In genomic region chr1:15128520-15129313, GRCh38 we compare ENCODE assay signal across 8 cellular contexts. TPM values are rescaled to one million over a fixed set of nuclear protein-coding genes. Genes with fewer than 3 reads are reported as not detected.
DNase-seq lines count a peak whose midpoint lies in the region; ATAC-seq lines count a peak whose summit lies in the region.

No MANE protein-coding gene starts in this region.

- no peak overlapping the region for H3K27ac Mint-ChIP-seq in memory B cell

- no peaks in the 10 kb centered on the region for H3K36me3 Mint-ChIP-seq in memory B cell

- H3K4me1 Mint-ChIP-seq in memory B cell: no peaks in the 10 kb centered on the region

- peak; percentile 70 for DNase-seq in EH (ENCODE audit: low read depth)
- DNase-seq in NCI-H748 treated with DMSO at 0.1 percent for 48 hours (lab: John Stamatoyannopoulos, UW): peak; percentile 35
- DNase-seq in activated CD4-positive, alpha-beta T cell treated with anti-CD3 and anti-CD28 coated beads, Interleukin-2, amount 50 U/mL, for 48 hours: peak; percentile 82 to 84
- peak; percentile 57 to 72 for DNase-seq in dermis microvascular lymphatic vessel endothelial cell (ENCODE audit: low read depth in 2 of 2)
- DNase-seq in memory B cell (ENCODE audit: low spot score in 2 of 2): peak; percentile 55 to 74
- DNase-seq in stimulated activated CD8-positive, alpha-beta memory T cell treated with anti-CD3 and anti-CD28 coated beads, Interleukin-15, amount 100 ng/mL, for 48 hours (ENCODE audit: low read depth in 2 of 2): peak; percentile 40 to 53

- peaks cover 16% of the 10 kb centered on the region for H3K27me3 Mint-ChIP-seq in memory B cell

- ATAC-seq in HG02981 (IDR thresholded peaks at IDR 0.05; ENCODE audit: unreplicated experiment) (peak; percentile 73), memory B cell (ENCODE audit: low read depth) (peak; percentile 69), GM19324 (IDR thresholded peaks at IDR 0.05; ENCODE audit: low FRiP score, unreplicated experiment) (no peak)

- H3K9me3 Mint-ChIP-seq in memory B cell: peaks cover 7% of the 10 kb centered on the region

- H3K4me3 Mint-ChIP-seq in memory B cell: no peak overlapping the region

RNA-seq across cellular contexts. Expression of gene TMEM51, which starts 24.8 kb away (rescaled TPM):
- 6.7 and 13.4 TPM in 2 replicates for total RNA-seq in dermis microvascular lymphatic vessel endothelial cell
